ENCODE assay signal across 30 cellular contexts in genomic region chr12:70640901-70641300, GRCh38. TPM values are rescaled to one million over a fixed set of nuclear protein-coding genes. Genes with fewer than 3 reads are reported as not detected.
"Had no signal": no experiment of that assay in that cellular context is flagged by ENCODE, and none has a peak within 500 bp of the region (broad histone marks: within the 10 kb centered on the region; RNA-seq: fewer than 3 reads in every experiment).

No MANE protein-coding gene starts in this region.

- ATAC-seq: activated CD8-positive, alpha-beta T cell treated with anti-CD3 and anti-CD28 coated beads for 36 hours; activated T-cell treated with anti-CD3 and anti-CD28 coated beads, Interleukin-2, amount 50 U/mL, for 4 hours; activated T-helper 17 cell treated with anti-CD3 and anti-CD28 coated beads, Interleukin-2, amount 50 U/mL, for 72 hours; esophagus mucosa; T-helper 17 cell had no signal

- H3K9me3 Mint-ChIP-seq: activated CD8-positive, alpha-beta T cell treated with anti-CD3 and anti-CD28 coated beads for 36 hours; activated T-cell treated with anti-CD3 and anti-CD28 coated beads, Interleukin-2, amount 50 U/mL, for 4 hours; activated T-helper 17 cell treated with anti-CD3 and anti-CD28 coated beads, Interleukin-2, amount 50 U/mL, for 72 hours; central memory CD8-positive, alpha-beta T cell; dendritic cell treated with granulocyte-macrophage colony-stimulating factor and Interleukin-4, amounts not matched to agents 40 ng/mL and 50 ng/mL, for 4 days; endodermal cell; T-helper 2 cell treated with Interferon-gamma antibody and Interleukin-4, amounts not matched to agents 5 μg/mL and 100 μg/mL, for 36 hours had no signal

- H3K27me3 ChIP-seq: brain microvascular endothelial cell had no signal

- H3K4me3 Mint-ChIP-seq: activated CD8-positive, alpha-beta T cell treated with anti-CD3 and anti-CD28 coated beads for 36 hours; activated naive CD8-positive, alpha-beta T cell; activated T-cell treated with anti-CD3 and anti-CD28 coated beads, Interleukin-2, amount 50 U/mL, for 4 hours; activated T-helper 17 cell treated with anti-CD3 and anti-CD28 coated beads, Interleukin-2, amount 50 U/mL, for 72 hours; central memory CD8-positive, alpha-beta T cell; dendritic cell treated with granulocyte-macrophage colony-stimulating factor and Interleukin-4, amounts not matched to agents 40 ng/mL and 50 ng/mL, for 4 days; endodermal cell; T-helper 17 cell; T-helper 2 cell treated with Interferon-gamma antibody and Interleukin-4, amounts not matched to agents 5 μg/mL and 100 μg/mL, for 36 hours had no signal

- H3K27ac Mint-ChIP-seq: activated CD8-positive, alpha-beta T cell treated with anti-CD3 and anti-CD28 coated beads for 36 hours; activated naive CD8-positive, alpha-beta T cell; activated T-helper 17 cell treated with anti-CD3 and anti-CD28 coated beads, Interleukin-2, amount 50 U/mL, for 72 hours; dendritic cell treated with granulocyte-macrophage colony-stimulating factor and Interleukin-4, amounts not matched to agents 40 ng/mL and 50 ng/mL, for 4 days; endodermal cell; T-helper 17 cell; T-helper 2 cell treated with Interferon-gamma antibody and Interleukin-4, amounts not matched to agents 5 μg/mL and 100 μg/mL, for 36 hours had no signal

- H3K27ac ChIP-seq: brain microvascular endothelial cell, coronary artery, dorsolateral prefrontal cortex had no signal

- H3K4me1 Mint-ChIP-seq: activated T-helper 17 cell treated with anti-CD3 and anti-CD28 coated beads, Interleukin-2, amount 50 U/mL, for 72 hours; central memory CD8-positive, alpha-beta T cell; endodermal cell had no signal

- H3K36me3 ChIP-seq: brain microvascular endothelial cell had no signal

- H3K4me3 ChIP-seq: coronary artery, dorsolateral prefrontal cortex had no signal

- H3K36me3 Mint-ChIP-seq: activated naive CD8-positive, alpha-beta T cell had no signal

- H3K27me3 Mint-ChIP-seq: dendritic cell treated with granulocyte-macrophage colony-stimulating factor and Interleukin-4, amounts not matched to agents 40 ng/mL and 50 ng/mL, for 4 days had no signal

- DNase-seq: activated CD4-positive, alpha-beta T cell treated with anti-CD3 and anti-CD28 coated beads for 4 hours; activated CD4-positive, alpha-beta T cell treated with anti-CD3 and anti-CD28 coated beads, Interleukin-2, amount 50 U/mL, for 1 hour; activated CD4-positive, alpha-beta T cell treated with anti-CD3 and anti-CD28 coated beads, Interleukin-2, amount 50 U/mL, for 48 hours; activated CD4-positive, CD25-positive, alpha-beta regulatory T cell; activated CD4-positive, CD25-positive, alpha-beta regulatory T cell treated with anti-CD3 and anti-CD28 coated beads, Interleukin-2, amount 50 U/mL, for 72 hours; activated CD8-positive, alpha-beta memory T cell treated with anti-CD3 and anti-CD28 coated beads for 24 hours; activated CD8-positive, alpha-beta T cell treated with anti-CD3 and anti-CD28 coated beads for 36 hours; activated effector memory CD4-positive, alpha-beta T cell treated with Interleukin-2 at 50 U/mL for 16 hours; activated gamma-delta T cell treated with Interleukin-2 at 50 U/mL for 16 hours; activated naive CD4-positive, alpha-beta T cell treated with anti-CD3 and anti-CD28 coated beads, Interleukin-2, amount 50 U/mL, for 16 hours; activated naive CD4-positive, alpha-beta T cell treated with Interleukin-2 at 50 U/mL for 16 hours; activated T-cell treated with anti-CD3 and anti-CD28 coated beads, Interleukin-2, amount 50 U/mL, for 4 hours; amniotic stem cell; anterior cingulate cortex; brain microvascular endothelial cell; dorsolateral prefrontal cortex; effector memory CD4-positive, alpha-beta T cell; endodermal cell; foreskin fibroblast; head of caudate nucleus; T-helper 1 cell; T-helper 17 cell; T1000 had no signal

RNA-seq across cellular contexts. Expression of gene PTPRB, which starts 3.7 kb away (rescaled TPM):
- total RNA-seq: activated CD8-positive, alpha-beta T cell treated with anti-CD3 and anti-CD28 coated beads for 36 hours; T-helper 17 cell had no signal
